In the genomic region with DNA sequence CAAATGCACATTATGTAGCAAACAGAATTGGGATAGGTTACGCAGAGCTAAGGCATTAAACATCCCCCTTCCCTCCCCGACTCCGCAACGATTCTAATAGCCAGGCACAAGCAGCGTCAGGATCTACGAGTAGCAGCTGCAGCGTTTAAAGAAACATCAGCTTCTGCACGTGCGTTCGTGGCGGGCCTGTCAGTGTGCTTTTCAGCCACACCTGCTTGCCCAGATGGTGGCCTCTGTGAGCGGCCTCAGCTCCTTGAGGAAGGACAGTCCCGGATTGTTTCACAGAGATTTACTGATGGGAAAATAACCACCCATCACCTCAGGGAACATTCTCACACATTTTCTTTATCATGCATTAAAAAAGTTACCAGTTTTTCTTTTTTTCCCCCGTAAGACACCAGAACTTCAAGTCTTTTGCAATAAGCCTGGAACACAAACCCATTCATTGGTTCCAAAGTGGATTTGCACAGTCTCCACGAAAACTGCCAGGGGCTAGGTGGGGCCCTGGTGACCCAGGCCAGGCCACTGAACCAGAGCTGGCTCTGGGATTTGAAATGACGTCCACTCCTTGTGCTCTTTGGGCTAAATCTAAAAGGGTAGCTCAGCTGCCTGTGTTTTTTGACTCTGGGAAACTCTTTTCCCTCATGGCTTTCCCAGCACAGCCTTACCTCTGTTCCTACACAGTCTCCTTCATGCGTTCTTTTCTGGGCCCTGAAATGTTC, we compare ENCODE assay signal across 1 cellular context.
TF ChIP-seq lines count a peak whose summit lies in the region.

No MANE protein-coding gene starts in this region.

TF ChIP-seq in IMR-90, 13 proteins besides CTCF, POLR2A, EP300 and RAD21 (continued from another document):
- TF ChIP-seq, protein P1, sequence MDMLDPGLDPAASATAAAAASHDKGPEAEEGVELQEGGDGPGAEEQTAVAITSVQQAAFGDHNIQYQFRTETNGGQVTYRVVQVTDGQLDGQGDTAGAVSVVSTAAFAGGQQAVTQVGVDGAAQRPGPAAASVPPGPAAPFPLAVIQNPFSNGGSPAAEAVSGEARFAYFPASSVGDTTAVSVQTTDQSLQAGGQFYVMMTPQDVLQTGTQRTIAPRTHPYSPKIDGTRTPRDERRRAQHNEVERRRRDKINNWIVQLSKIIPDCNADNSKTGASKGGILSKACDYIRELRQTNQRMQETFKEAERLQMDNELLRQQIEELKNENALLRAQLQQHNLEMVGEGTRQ (IDR thresholded peaks at IDR 0.05; ENCODE audit: low read depth, low read length), result no peak
- TF ChIP-seq MXI1 (IDR thresholded peaks at IDR 0.05; ENCODE audit: borderline replicate concordance, low read depth, low read length) (no peak), MAFK (IDR thresholded peaks at IDR 0.05; ENCODE audit: low read depth, low read length) (no peak), CEBPB (IDR thresholded peaks at IDR 0.05; ENCODE audit: low read depth, low read length) (no peak), FOS (IDR thresholded peaks at IDR 0.05; ENCODE audit: low read depth, low read length) (no peak), NFE2L2 (IDR thresholded peaks at IDR 0.05; ENCODE audit: low read depth, low read length) (no peak), BHLHE40 (IDR thresholded peaks at IDR 0.05; ENCODE audit: low read depth, low read length) (no peak), RCOR1 (IDR thresholded peaks at IDR 0.05; ENCODE audit: insufficient replicate concordance, low read length) (no peak), RFX5 (IDR thresholded peaks at IDR 0.05; ENCODE audit: low read depth, low read length) (no peak), SMC3 (IDR thresholded peaks at IDR 0.05; ENCODE audit: low read depth, low read length) (no peak)
